ENCODE assay signal across 13 cellular contexts in genomic region chr20:50348118-50348517, GRCh38.
DNase-seq lines count a peak whose midpoint lies in the region; ATAC-seq and TF ChIP-seq lines count a peak whose summit lies in the region.
"Had no signal": no experiment of that assay in that cellular context is flagged by ENCODE, and none has a peak within 500 bp of the region (broad histone marks: within the 10 kb centered on the region; RNA-seq: fewer than 3 reads in every experiment).

No MANE protein-coding gene starts in this region.

- no peaks in the 10 kb centered on the region for H3K9me3 Mint-ChIP-seq in natural killer cell treated with Interleukin-12 subunit alpha and Interleukin-12 subunit beta and Interleukin-15 and Interleukin-18, amount 100 ng/mL, for 72 hours
- H3K9me3 Mint-ChIP-seq in natural killer cell = no peaks in the 10 kb centered on the region
- H3K9me3 Mint-ChIP-seq: activated CD4-positive, alpha-beta T cell treated with anti-CD3 and anti-CD28 coated beads, Interleukin-2, amount 10 ng/mL, durations not matched to agents 7 days and 5 days had no signal

- TF ChIP-seq CTCF in natural killer cell (IDR thresholded peaks at IDR 0.05) = no peak
- TF ChIP-seq CTCF in fibroblast of pulmonary artery (IDR thresholded peaks at IDR 0.05; ENCODE audit: low read length, missing control alignments) = no peak

- peaks cover 12 to 14% of the 10 kb centered on the region in 2 donors for H3K27me3 Mint-ChIP-seq in natural killer cell treated with Interleukin-12 subunit alpha and Interleukin-12 subunit beta and Interleukin-15 and Interleukin-18, amount 100 ng/mL, for 72 hours
- H3K27me3 Mint-ChIP-seq in natural killer cell (ENCODE audit: low read depth in 2 of 2) = peaks cover 24 to 54% of the 10 kb centered on the region in 2 donors

- peak overlapping the region; percentile 80 for H3K4me3 Mint-ChIP-seq in natural killer cell treated with Interleukin-12 subunit alpha and Interleukin-12 subunit beta and Interleukin-15 and Interleukin-18, amount 100 ng/mL, for 72 hours
- H3K4me3 Mint-ChIP-seq in natural killer cell = no peak overlapping the region
- H3K4me3 Mint-ChIP-seq: activated CD4-positive, alpha-beta T cell treated with anti-CD3 and anti-CD28 coated beads, Interleukin-2, amount 10 ng/mL, durations not matched to agents 7 days and 5 days had no signal

- peak overlapping the region; percentile 36 to 91 for H3K27ac Mint-ChIP-seq in natural killer cell treated with Interleukin-12 subunit alpha and Interleukin-12 subunit beta and Interleukin-15 and Interleukin-18, amount 100 ng/mL, for 72 hours
- H3K27ac Mint-ChIP-seq in natural killer cell = peak overlapping the region in 1 of 2 donors; percentile 8
- H3K27ac Mint-ChIP-seq: activated CD4-positive, alpha-beta T cell treated with anti-CD3 and anti-CD28 coated beads, Interleukin-2, amount 10 ng/mL, durations not matched to agents 7 days and 5 days had no signal

- no peak overlapping the region for H3K4me3 ChIP-seq in fibroblast of pulmonary artery (replicated peaks; ENCODE audit: low read depth, low read length)

- H3K36me3 Mint-ChIP-seq in natural killer cell treated with Interleukin-12 subunit alpha and Interleukin-12 subunit beta and Interleukin-15 and Interleukin-18, amount 100 ng/mL, for 72 hours = peaks cover 6% of the 10 kb centered on the region
- no peaks in the 10 kb centered on the region for H3K36me3 Mint-ChIP-seq in natural killer cell

- intact Hi-C loops in natural killer cell (cut with micrococcal nuclease) = loop anchor here (2.0 kb wide), 1 partner anchor 39 kb away; no protein-coding TSS in a partner anchor

- no peak for ATAC-seq in natural killer cell treated with Interleukin-12 subunit alpha and Interleukin-12 subunit beta and Interleukin-15 and Interleukin-18, amount 100 ng/mL, for 72 hours
- ATAC-seq in natural killer cell (no peak), HG03565 (IDR thresholded peaks at IDR 0.05; ENCODE audit: unreplicated experiment) (no peak), HG02759 (IDR thresholded peaks at IDR 0.05; ENCODE audit: unreplicated experiment) (no peak)
- ATAC-seq: left colon had no signal

- DNase-seq in natural killer cell treated with Interleukin-12 subunit alpha and Interleukin-12 subunit beta and Interleukin-15 and Interleukin-18, amount 100 ng/mL, for 72 hours (ENCODE audit: low spot score) = no peak
- no peak for DNase-seq in natural killer cell
- peak; percentile 63 for DNase-seq in fibroblast of pulmonary artery (ENCODE audit: low read depth)
- DNase-seq in midbrain (lab: John Stamatoyannopoulos, UW) = peak; percentile 27
- no peak for DNase-seq in NCI-H1417 (lab: John Stamatoyannopoulos, UW)
- no peak for DNase-seq in foreskin melanocyte
- DNase-seq: activated CD4-positive, alpha-beta T cell treated with anti-CD3 and anti-CD28 coated beads, Interleukin-2, amount 10 ng/mL, durations not matched to agents 7 days and 5 days; activated naive CD4-positive, alpha-beta T cell; cerebellar nuclear complex; left colon; NCI-H2171 had no signal

- peaks cover 65 to 69% of the 10 kb centered on the region in 2 donors for H3K4me1 Mint-ChIP-seq in natural killer cell treated with Interleukin-12 subunit alpha and Interleukin-12 subunit beta and Interleukin-15 and Interleukin-18, amount 100 ng/mL, for 72 hours (ENCODE audit: low read depth in 2 of 2)
- H3K4me1 Mint-ChIP-seq in natural killer cell = peaks cover 32 to 48% of the 10 kb centered on the region in 2 donors

Comparison
In these comparisons a context has a peak if more than half of its experiments do, and no peak if none do; other contexts are left out.
1. DNase-seq: peak in fibroblast of pulmonary artery (single experiment) and midbrain (single experiment); none in natural killer cell treated with Interleukin-12 subunit alpha and Interleukin-12 subunit beta and Interleukin-15 and Interleukin-18, amount 100 ng/mL, for 72 hours (single experiment), natural killer cell (single experiment), NCI-H1417 (0 of 3) and foreskin melanocyte (single experiment).